In the genomic region with DNA sequence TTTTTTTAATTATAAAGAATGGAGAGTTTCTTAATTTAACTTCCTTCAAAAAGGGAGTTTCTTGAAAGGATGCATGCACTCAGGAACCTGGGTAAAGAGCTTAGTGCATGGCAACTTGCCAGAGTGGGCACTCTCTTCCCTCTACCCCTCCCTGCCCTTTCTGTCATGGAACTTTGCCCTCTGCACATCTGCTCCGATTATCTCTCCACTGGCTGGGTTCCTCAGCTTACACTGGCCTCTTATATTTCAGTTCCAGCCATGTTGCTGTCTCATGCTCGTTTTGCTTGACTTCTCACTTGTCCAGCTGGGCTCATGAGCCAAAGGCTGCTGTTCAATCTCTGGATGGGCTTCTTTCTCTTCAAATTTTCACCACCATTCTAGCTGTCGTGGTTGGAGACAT, we compare ENCODE assay signal across 14 cellular contexts.
"Had no signal": no experiment of that assay in that cellular context is flagged by ENCODE, and none has a peak within 500 bp of the region (broad histone marks: within the 10 kb centered on the region; RNA-seq: fewer than 3 reads in every experiment).

No MANE protein-coding gene starts in this region.

- DNase-seq: activated CD4-positive, alpha-beta T cell treated with anti-CD3 and anti-CD28 coated beads, Interleukin-2, amount 50 U/mL, for 1 hour; activated naive CD4-positive, alpha-beta T cell treated with Interleukin-2 at 50 U/mL for 16 hours; aorta; cerebellar nuclear complex; dermis blood vessel endothelial cell; foreskin melanocyte; heart left ventricle; lower lobe of right lung; ovary; sigmoid colon; stimulated activated CD4-positive, alpha-beta T cell treated with anti-CD3 and anti-CD28 coated beads, Interleukin-1b, Interleukin-23, amount 100 ng/mL, for 48 hours; stomach had no signal

- H3K36me3 ChIP-seq: breast epithelium, heart left ventricle, lower lobe of right lung, ovary, sigmoid colon, stomach had no signal

- H3K9me3 ChIP-seq: breast epithelium, heart left ventricle, lower lobe of right lung, ovary, stomach had no signal

- H3K4me3 ChIP-seq: breast epithelium, heart left ventricle, lower lobe of right lung, ovary, sigmoid colon, stomach had no signal

- H3K4me1 ChIP-seq: breast epithelium, heart left ventricle, lower lobe of right lung, sigmoid colon, stomach had no signal

- H3K27me3 ChIP-seq: breast epithelium, heart left ventricle, ovary, sigmoid colon, stomach had no signal

- H3K27ac ChIP-seq: breast epithelium, epithelial cell of prostate, heart left ventricle, lower lobe of right lung, ovary, sigmoid colon, stomach had no signal
